In the genomic region with DNA sequence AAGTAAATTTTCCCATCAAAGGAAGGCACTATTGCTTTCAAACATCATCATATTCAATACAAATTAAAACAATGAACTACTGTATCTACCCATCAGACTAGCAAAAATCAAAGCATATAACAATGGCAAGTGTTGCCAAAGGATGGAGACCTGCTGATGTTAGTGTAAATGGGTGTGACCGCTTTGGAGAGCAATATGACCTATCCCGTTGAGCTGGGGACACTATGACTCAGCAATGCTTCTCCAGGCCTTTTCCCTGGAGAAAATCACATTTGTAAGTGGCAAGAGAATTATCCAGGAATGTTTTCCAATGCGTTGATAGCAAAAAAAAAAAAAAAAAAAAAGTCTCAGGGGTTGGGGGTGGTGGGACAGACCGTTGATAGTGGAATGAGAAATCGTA, we compare ENCODE assay signal across 27 cellular contexts. TPM values are rescaled to one million over a fixed set of nuclear protein-coding genes. Genes with fewer than 3 reads are reported as not detected.
"Had no signal": no experiment of that assay in that cellular context is flagged by ENCODE, and none has a peak within 500 bp of the region (broad histone marks: within the 10 kb centered on the region; RNA-seq: fewer than 3 reads in every experiment).

No MANE protein-coding gene starts in this region.

- H3K4me2 ChIP-seq: neural progenitor cell had no signal

- H3K4me1 ChIP-seq: colonic mucosa, gastroesophageal sphincter, neural progenitor cell, testis had no signal

- H3K9me3 ChIP-seq: colonic mucosa, testis had no signal

- DNase-seq: activated B cell treated with CpG ODN at 0.5 μM for 24 hours; activated CD4-positive, alpha-beta T cell treated with anti-CD3 and anti-CD28 coated beads, Interleukin-2, amount 50 U/mL, for 1 hour; activated CD8-positive, alpha-beta T cell treated with anti-CD3 and anti-CD28 coated beads for 36 hours; activated naive CD4-positive, alpha-beta T cell; activated T-cell treated with anti-CD3 and anti-CD28 coated beads, Interleukin-2, amount 50 U/mL, for 48 hours; cerebellar nuclear complex; effector memory CD4-positive, alpha-beta T cell; erythroblast; hippocampal formation; left cardiac atrium; natural killer cell; occipital lobe; right cardiac atrium; stimulated activated CD4-positive, alpha-beta T cell treated with anti-CD3 and anti-CD28 coated beads, Interleukin-2, amount 100 ng/mL, for 48 hours; stimulated activated naive CD4-positive, alpha-beta T cell treated with Interleukin-2 at 50 U/mL for 16 hours; testis; trophoblast cell had no signal

- H3K27ac ChIP-seq: cardiac muscle cell, colonic mucosa, gastroesophageal sphincter, neural progenitor cell, testis had no signal

- H3K36me3 ChIP-seq: cardiac muscle cell, colonic mucosa, gastroesophageal sphincter, neural progenitor cell had no signal

- FAIRE-seq: keratinocyte, urothelium cell line had no signal

- ATAC-seq: activated CD8-positive, alpha-beta T cell treated with anti-CD3 and anti-CD28 coated beads for 36 hours; activated naive CD4-positive, alpha-beta T cell treated with anti-CD3 and anti-CD28 coated beads, Interleukin-2, amount 50 U/mL, for 72 hours; gastroesophageal sphincter; left cardiac atrium; natural killer cell; right cardiac atrium had no signal

- H3K27me3 ChIP-seq: cardiac muscle cell, colonic mucosa, neural progenitor cell, testis had no signal

- H3K4me3 ChIP-seq: cardiac muscle cell, colonic mucosa, gastroesophageal sphincter, neural progenitor cell, testis had no signal

RNA-seq across cellular contexts. Expression of gene PHACTR3, which starts 46.1 kb away (rescaled TPM):
- total RNA-seq: activated B cell treated with CpG ODN at 0.5 μM for 24 hours; activated CD8-positive, alpha-beta T cell treated with anti-CD3 and anti-CD28 coated beads for 36 hours; activated naive CD4-positive, alpha-beta T cell treated with anti-CD3 and anti-CD28 coated beads, Interleukin-2, amount 50 U/mL, for 72 hours; fibroblast of lung; fibroblast of villous mesenchyme; natural killer cell; pulmonary artery endothelial cell had no signal
- polyA plus RNA-seq: fibroblast of lung had no signal
